ENCODE assay signal across 1 cellular context in genomic region chr12:56299853-56300643, GRCh38.
TF ChIP-seq lines count a peak whose summit lies in the region.

Gene CS, minus strand, starts transcription at chr12:56300330. Its CDS starts 129 bp downstream, at chr12:56300201.

TF ChIP-seq in K562, 482 proteins besides CTCF, POLR2A, EP300 and RAD21 (continued from another document and continues in another):
- TF ChIP-seq CREB3L1 (IDR thresholded peaks at IDR 0.05; ENCODE audit: borderline replicate concordance, low read depth): no peak
- TF ChIP-seq FOS (IDR thresholded peaks at IDR 0.05; ENCODE audit: extremely low read depth, insufficient read length): peak; percentile 65
- TF ChIP-seq STAT6 (CRISPR knock-in tag; IDR thresholded peaks at IDR 0.05): no peak
- no peak for TF ChIP-seq ZNF561 (CRISPR knock-in tag; conservative IDR thresholded peaks at IDR 0.05)
- TF ChIP-seq ZNF639 (CRISPR knock-in tag; conservative IDR thresholded peaks at IDR 0.05 in 1 of 2, IDR thresholded peaks at IDR 0.05 in 1 of 2): no peak
- TF ChIP-seq ETS2 (tag; IDR thresholded peaks at IDR 0.05; ENCODE audit: borderline replicate concordance, poor library complexity, severe bottlenecking): no peak
- TF ChIP-seq HINFP (tag; conservative IDR thresholded peaks at IDR 0.05; ENCODE audit: low read depth): no peak
- TF ChIP-seq POLR3G (IDR thresholded peaks at IDR 0.05; ENCODE audit: extremely low read depth, insufficient read length, insufficient replicate concordance): no peak
- TF ChIP-seq EGR1 (conservative IDR thresholded peaks at IDR 0.05): peak; percentile 46
- TF ChIP-seq ZSCAN29 (IDR thresholded peaks at IDR 0.05): no peak
- TF ChIP-seq, protein P1, sequence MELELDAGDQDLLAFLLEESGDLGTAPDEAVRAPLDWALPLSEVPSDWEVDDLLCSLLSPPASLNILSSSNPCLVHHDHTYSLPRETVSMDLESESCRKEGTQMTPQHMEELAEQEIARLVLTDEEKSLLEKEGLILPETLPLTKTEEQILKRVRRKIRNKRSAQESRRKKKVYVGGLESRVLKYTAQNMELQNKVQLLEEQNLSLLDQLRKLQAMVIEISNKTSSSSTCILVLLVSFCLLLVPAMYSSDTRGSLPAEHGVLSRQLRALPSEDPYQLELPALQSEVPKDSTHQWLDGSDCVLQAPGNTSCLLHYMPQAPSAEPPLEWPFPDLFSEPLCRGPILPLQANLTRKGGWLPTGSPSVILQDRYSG (tag; conservative IDR thresholded peaks at IDR 0.05; ENCODE audit: low read depth): no peak
- no peak for TF ChIP-seq ZNF696 (CRISPR knock-in tag; conservative IDR thresholded peaks at IDR 0.05)
- peak; percentile 84 for TF ChIP-seq GABPA (tag; conservative IDR thresholded peaks at IDR 0.05; ENCODE audit: low read depth)
- 0 out of 2 replicates have a peak, but pooled peaks have one; percentile 23 for TF ChIP-seq ZNF740 (CRISPR knock-in tag; IDR thresholded peaks at IDR 0.05)
- TF ChIP-seq ZNF740 (tag; IDR thresholded peaks at IDR 0.05): no peak
- no peak for TF ChIP-seq ZNF41 (CRISPR knock-in tag; conservative IDR thresholded peaks at IDR 0.05)
- TF ChIP-seq GABPB1 (CRISPR knock-in tag; IDR thresholded peaks at IDR 0.05): peak; percentile 64
- no peak for TF ChIP-seq RAD51 (IDR thresholded peaks at IDR 0.05; ENCODE audit: borderline replicate concordance, low read depth)
- no peak for TF ChIP-seq GABPB2 (CRISPR knock-in tag; conservative IDR thresholded peaks at IDR 0.05)
- TF ChIP-seq, protein P2, sequence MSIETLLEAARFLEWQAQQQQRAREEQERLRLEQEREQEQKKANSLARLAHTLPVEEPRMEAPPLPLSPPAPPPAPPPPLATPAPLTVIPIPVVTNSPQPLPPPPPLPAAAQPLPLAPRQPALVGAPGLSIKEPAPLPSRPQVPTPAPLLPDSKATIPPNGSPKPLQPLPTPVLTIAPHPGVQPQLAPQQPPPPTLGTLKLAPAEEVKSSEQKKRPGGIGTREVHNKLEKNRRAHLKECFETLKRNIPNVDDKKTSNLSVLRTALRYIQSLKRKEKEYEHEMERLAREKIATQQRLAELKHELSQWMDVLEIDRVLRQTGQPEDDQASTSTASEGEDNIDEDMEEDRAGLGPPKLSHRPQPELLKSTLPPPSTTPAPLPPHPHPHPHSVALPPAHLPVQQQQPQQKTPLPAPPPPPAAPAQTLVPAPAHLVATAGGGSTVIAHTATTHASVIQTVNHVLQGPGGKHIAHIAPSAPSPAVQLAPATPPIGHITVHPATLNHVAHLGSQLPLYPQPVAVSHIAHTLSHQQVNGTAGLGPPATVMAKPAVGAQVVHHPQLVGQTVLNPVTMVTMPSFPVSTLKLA (conservative IDR thresholded peaks at IDR 0.05): peak; percentile 95 to 98
- TF ChIP-seq TAF1 (IDR thresholded peaks at IDR 0.05; ENCODE audit: control insufficient read depth, extremely low read depth, insufficient read depth, low read length, severe bottlenecking): peak; percentile 57
- TF ChIP-seq MBD1 (CRISPR knock-in tag; IDR thresholded peaks at IDR 0.05): no peak
- TF ChIP-seq MTA2 (IDR thresholded peaks at IDR 0.05; ENCODE audit: low read depth): no peak
- TF ChIP-seq HNRNPK (IDR thresholded peaks at IDR 0.05; ENCODE audit: low read depth, low read length, poor library complexity, severe bottlenecking): no peak
- no peak for TF ChIP-seq SREBF1 (IDR thresholded peaks at IDR 0.05; ENCODE audit: borderline replicate concordance, low read depth, low read length)
- TF ChIP-seq GTF3C2 (IDR thresholded peaks at IDR 0.05; ENCODE audit: borderline replicate concordance, extremely low read depth, insufficient read length): no peak
- TF ChIP-seq CHD4 (IDR thresholded peaks at IDR 0.05; ENCODE audit: insufficient read depth, insufficient replicate concordance, low read depth, low read length, poor library complexity, severe bottlenecking): no peak
- TF ChIP-seq FOXJ3 (CRISPR knock-in tag; IDR thresholded peaks at IDR 0.05): no peak
- TF ChIP-seq BHLHE40 (IDR thresholded peaks at IDR 0.05; ENCODE audit: low read length): peak; percentile 65
- TF ChIP-seq ZNF282 (CRISPR knock-in tag; IDR thresholded peaks at IDR 0.05): no peak
- TF ChIP-seq THRAP3 (IDR thresholded peaks at IDR 0.05; ENCODE audit: borderline replicate concordance): no peak
- TF ChIP-seq, protein P3, sequence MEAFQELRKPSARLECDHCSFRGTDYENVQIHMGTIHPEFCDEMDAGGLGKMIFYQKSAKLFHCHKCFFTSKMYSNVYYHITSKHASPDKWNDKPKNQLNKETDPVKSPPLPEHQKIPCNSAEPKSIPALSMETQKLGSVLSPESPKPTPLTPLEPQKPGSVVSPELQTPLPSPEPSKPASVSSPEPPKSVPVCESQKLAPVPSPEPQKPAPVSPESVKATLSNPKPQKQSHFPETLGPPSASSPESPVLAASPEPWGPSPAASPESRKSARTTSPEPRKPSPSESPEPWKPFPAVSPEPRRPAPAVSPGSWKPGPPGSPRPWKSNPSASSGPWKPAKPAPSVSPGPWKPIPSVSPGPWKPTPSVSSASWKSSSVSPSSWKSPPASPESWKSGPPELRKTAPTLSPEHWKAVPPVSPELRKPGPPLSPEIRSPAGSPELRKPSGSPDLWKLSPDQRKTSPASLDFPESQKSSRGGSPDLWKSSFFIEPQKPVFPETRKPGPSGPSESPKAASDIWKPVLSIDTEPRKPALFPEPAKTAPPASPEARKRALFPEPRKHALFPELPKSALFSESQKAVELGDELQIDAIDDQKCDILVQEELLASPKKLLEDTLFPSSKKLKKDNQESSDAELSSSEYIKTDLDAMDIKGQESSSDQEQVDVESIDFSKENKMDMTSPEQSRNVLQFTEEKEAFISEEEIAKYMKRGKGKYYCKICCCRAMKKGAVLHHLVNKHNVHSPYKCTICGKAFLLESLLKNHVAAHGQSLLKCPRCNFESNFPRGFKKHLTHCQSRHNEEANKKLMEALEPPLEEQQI (IDR thresholded peaks at IDR 0.05): no peak
- TF ChIP-seq STAG1 (CRISPR knock-in tag; IDR thresholded peaks at IDR 0.05; ENCODE audit: borderline replicate concordance): no peak
- TF ChIP-seq KDM1A (IDR thresholded peaks at IDR 0.05): no peak
- no peak; the same call in 1 of the 2 replicates for TF ChIP-seq ZNF583 (CRISPR knock-in tag; IDR thresholded peaks at IDR 0.05)
- no peak for TF ChIP-seq IRF2 (CRISPR knock-in tag; IDR thresholded peaks at IDR 0.05)
- peak; percentile 20; the same call in 1 of the 2 replicates for TF ChIP-seq LEF1 (IDR thresholded peaks at IDR 0.05)
- TF ChIP-seq CEBPG (CRISPR knock-in tag; IDR thresholded peaks at IDR 0.05): peak; percentile 11; the same call in 1 of the 2 replicates
- TF ChIP-seq CEBPG (tag; conservative IDR thresholded peaks at IDR 0.05 in 1 of 2, IDR thresholded peaks at IDR 0.05 in 1 of 2): no peak
- TF ChIP-seq IRF9 (tag; IDR thresholded peaks at IDR 0.05): no peak
- TF ChIP-seq BRD9 (IDR thresholded peaks at IDR 0.05; ENCODE audit: low read depth, partially characterized antibody): no peak
- TF ChIP-seq ZNF274 (IDR thresholded peaks at IDR 0.05; ENCODE audit: borderline replicate concordance, low read depth, low read length): no peak
